Comparison of ENCODE assay signal across 30 cellular contexts in the genomic region with DNA sequence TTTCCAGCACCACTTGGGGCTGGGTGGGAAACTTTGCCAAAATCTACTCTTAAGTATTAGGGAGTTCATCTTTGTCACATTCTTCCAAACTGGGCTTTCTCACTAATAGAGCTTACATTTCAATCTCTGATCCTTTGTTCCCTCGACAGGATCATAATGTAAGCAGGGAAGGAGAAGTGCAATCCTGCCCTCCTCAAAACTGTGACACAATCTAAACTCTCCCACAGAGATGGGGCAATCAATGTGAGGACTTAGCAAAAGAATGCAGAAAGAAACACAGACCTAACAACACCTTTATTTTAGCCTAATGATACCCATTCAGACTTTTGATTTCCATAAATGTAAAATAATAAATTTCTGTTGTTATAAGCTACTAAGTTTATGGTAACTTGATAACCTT. TPM values are rescaled to one million over a fixed set of nuclear protein-coding genes. Genes with fewer than 3 reads are reported as not detected.
DNase-seq lines count a peak whose midpoint lies in the region; ATAC-seq and TF ChIP-seq lines count a peak whose summit lies in the region.
"Had no signal": no experiment of that assay in that cellular context is flagged by ENCODE, and none has a peak within 500 bp of the region (broad histone marks: within the 10 kb centered on the region; RNA-seq: fewer than 3 reads in every experiment).

No MANE protein-coding gene starts in this region.

- H3K27me3 ChIP-seq in neural progenitor cell (no peaks in the 10 kb centered on the region), brain microvascular endothelial cell (replicated peaks) (no peaks in the 10 kb centered on the region), gastrocnemius medialis (no peaks in the 10 kb centered on the region)
- H3K27me3 ChIP-seq: ascending aorta, heart left ventricle, suprapubic skin had no signal

- H3K4me3 Mint-ChIP-seq in neural progenitor cell, result no peak overlapping the region
- no peak overlapping the region for H3K4me3 Mint-ChIP-seq in T-cell
- H3K4me3 Mint-ChIP-seq: activated naive CD4-positive, alpha-beta T cell treated with anti-CD3 and anti-CD28 coated beads, Interleukin-2, amount 50 U/mL, for 24 hours; CD14-positive monocyte; memory B cell; stimulated activated naive B cell treated with anti-CD40 and anti-IgM and Interleukin-4, amounts not matched to agents 10 μg/mL and 1 μg/mL and 100 μg/mL, for 72 hours; WTC11 had no signal

- TF ChIP-seq POLR2A in NB4 (IDR thresholded peaks at IDR 0.05; ENCODE audit: extremely low read depth, insufficient read length) (no peak), gastrocnemius medialis (IDR thresholded peaks at IDR 0.05) (no peak)

- H3K36me3 Mint-ChIP-seq in neural progenitor cell (no peaks in the 10 kb centered on the region), T-cell (no peaks in the 10 kb centered on the region)
- H3K36me3 Mint-ChIP-seq: activated naive CD4-positive, alpha-beta T cell treated with anti-CD3 and anti-CD28 coated beads, Interleukin-2, amount 50 U/mL, for 24 hours; CD14-positive monocyte; memory B cell; stimulated activated naive B cell treated with anti-CD40 and anti-IgM and Interleukin-4, amounts not matched to agents 10 μg/mL and 1 μg/mL and 100 μg/mL, for 72 hours; WTC11 had no signal

- H2AFZ ChIP-seq in neural progenitor cell (replicated peaks), result peak overlapping the region; percentile 51

- TF ChIP-seq CTCF in AG09309 (IDR thresholded peaks at IDR 0.05; ENCODE audit: control insufficient read depth, insufficient read depth, low read depth, low read length, missing control alignments) (no peak), NB4 (IDR thresholded peaks at IDR 0.05; ENCODE audit: low read depth, low read length) (no peak), choroid plexus epithelial cell (conservative IDR thresholded peaks at IDR 0.05; ENCODE audit: low read depth, low read length) (no peak), neural progenitor cell (IDR thresholded peaks at IDR 0.05) (no peak), brain microvascular endothelial cell (IDR thresholded peaks at IDR 0.05; ENCODE audit: low read depth, low read length, missing control alignments) (no peak), gastrocnemius medialis (IDR thresholded peaks at IDR 0.05 in 4 of 5, conservative IDR thresholded peaks at IDR 0.05 in 1 of 5) (no peak)

- H3K4me1 Mint-ChIP-seq in neural progenitor cell (peaks cover 3% of the 10 kb centered on the region), T-cell (no peaks in the 10 kb centered on the region)
- H3K4me1 Mint-ChIP-seq: activated naive CD4-positive, alpha-beta T cell treated with anti-CD3 and anti-CD28 coated beads, Interleukin-2, amount 50 U/mL, for 24 hours; CD14-positive monocyte; memory B cell; stimulated activated naive B cell treated with anti-CD40 and anti-IgM and Interleukin-4, amounts not matched to agents 10 μg/mL and 1 μg/mL and 100 μg/mL, for 72 hours had no signal

- H3K79me2 ChIP-seq in neural progenitor cell (ENCODE audit: low read depth), result no peaks in the 10 kb centered on the region

- in situ Hi-C loops in brain microvascular endothelial cell (cut with HindIII; ENCODE audit: low pct_ligation_motif_present, low sequenced_read_pairs) (no loop called here), gastrocnemius medialis (cut with MboI; ENCODE audit: low sequenced_read_pairs in 4 of 4) (no loop called here)

- H3K36me3 ChIP-seq in neural progenitor cell (no peaks in the 10 kb centered on the region), brain microvascular endothelial cell (replicated peaks) (no peaks in the 10 kb centered on the region), gastrocnemius medialis (no peaks in the 10 kb centered on the region)
- H3K36me3 ChIP-seq: ascending aorta, heart left ventricle, suprapubic skin had no signal

- no peak overlapping the region for H3K9ac ChIP-seq in neural progenitor cell

- no peak overlapping the region for H3K4me2 ChIP-seq in neural progenitor cell

- no peaks in the 10 kb centered on the region for H4K20me1 ChIP-seq in neural progenitor cell (ENCODE audit: low read depth)

- H3K27ac Mint-ChIP-seq in neural progenitor cell (no peak overlapping the region), T-cell (no peak overlapping the region)
- H3K27ac Mint-ChIP-seq: activated naive CD4-positive, alpha-beta T cell treated with anti-CD3 and anti-CD28 coated beads, Interleukin-2, amount 50 U/mL, for 24 hours; CD14-positive monocyte; memory B cell; stimulated activated naive B cell treated with anti-CD40 and anti-IgM and Interleukin-4, amounts not matched to agents 10 μg/mL and 1 μg/mL and 100 μg/mL, for 72 hours; WTC11 had no signal

- H3K27ac ChIP-seq in neural progenitor cell, result no peak overlapping the region
- H3K27ac ChIP-seq in brain microvascular endothelial cell, result no peak overlapping the region
- H3K27ac ChIP-seq in gastrocnemius medialis, result no peak overlapping the region
- H3K27ac ChIP-seq: ascending aorta, heart left ventricle, suprapubic skin had no signal

- intact Hi-C loops in gastrocnemius medialis (cut with DNase I; ENCODE audit: low total_unique reads), result no loop called here

- DNase-seq in AG09309 (ENCODE audit: low read depth) (peak; percentile 17), NB4 (ENCODE audit: low read depth) (peak; percentile 3), choroid plexus epithelial cell (ENCODE audit: low read depth) (peak; percentile 78), neural progenitor cell (ENCODE audit: low spot score) (no peak), T-cell (no peak), brain microvascular endothelial cell (no peak), gastrocnemius medialis (no peak)
- DNase-seq: activated CD4-positive, alpha-beta T cell treated with anti-CD3 and anti-CD28 coated beads, Interleukin-2, amount 50 U/mL, for 4 hours; activated CD8-positive, alpha-beta memory T cell treated with anti-CD3 and anti-CD28 coated beads, Interleukin-2, amount 50 U/mL, for 4 hours; effector memory CD4-positive, alpha-beta T cell; heart left ventricle; left colon; NCI-H1417; NCI-H2081; NCI-H345; NCI-H82; nucleus accumbens; retina; stimulated activated CD4-positive, alpha-beta T cell treated with anti-CD3 and anti-CD28 coated beads, Interleukin-4, amount 100 ng/mL, for 24 hours; stimulated activated naive B cell treated with anti-CD40 and anti-IgM and Interleukin-4, amounts not matched to agents 10 μg/mL and 1 μg/mL and 100 μg/mL, for 72 hours had no signal

- no peaks in the 10 kb centered on the region for H3K9me3 Mint-ChIP-seq in neural progenitor cell
- H3K9me3 Mint-ChIP-seq in T-cell, result no peaks in the 10 kb centered on the region
- H3K9me3 Mint-ChIP-seq: activated naive CD4-positive, alpha-beta T cell treated with anti-CD3 and anti-CD28 coated beads, Interleukin-2, amount 50 U/mL, for 24 hours; CD14-positive monocyte; memory B cell; stimulated activated naive B cell treated with anti-CD40 and anti-IgM and Interleukin-4, amounts not matched to agents 10 μg/mL and 1 μg/mL and 100 μg/mL, for 72 hours; WTC11 had no signal

- no peak for ATAC-seq in GM21619 (IDR thresholded peaks at IDR 0.05; ENCODE audit: unreplicated experiment)
- no peak for ATAC-seq in T-cell (replicated peaks in 1 of 4)
- no peak for ATAC-seq in gastrocnemius medialis
- ATAC-seq: esophagus mucosa; heart left ventricle; HepG2; left colon; Right ventricle myocardium inferior; stimulated activated naive B cell treated with anti-CD40 and anti-IgM and Interleukin-4, amounts not matched to agents 10 μg/mL and 1 μg/mL and 100 μg/mL, for 72 hours; WTC11 had no signal

- POLR2A ChIA-PET in T-cell (lab: Charles Lee), result no interaction called here

- CTCF ChIA-PET in T-cell (lab: Charles Lee), result interaction anchor here in 1 of 2 donors (0.7 kb wide), 1 partner anchor 81 kb away, joined by 3 read pairs; no protein-coding TSS in a partner anchor

- H3K27me3 Mint-ChIP-seq in neural progenitor cell (ENCODE audit: insufficient read depth, low read depth), result no peaks in the 10 kb centered on the region
- H3K27me3 Mint-ChIP-seq in T-cell, result peaks cover 0 to 4% of the 10 kb centered on the region in 2 donors
- H3K27me3 Mint-ChIP-seq: memory B cell had no signal

- no peaks in the 10 kb centered on the region for H3K9me3 ChIP-seq in neural progenitor cell (ENCODE audit: low read depth)
- no peaks in the 10 kb centered on the region for H3K9me3 ChIP-seq in gastrocnemius medialis
- H3K9me3 ChIP-seq: ascending aorta, suprapubic skin had no signal

- H3K4me3 ChIP-seq in AG09309 (ENCODE audit: control insufficient read depth, low read depth, low read length), result no peak overlapping the region
- no peak overlapping the region for H3K4me3 ChIP-seq in NB4 (ENCODE audit: low read depth, low read length)
- H3K4me3 ChIP-seq in choroid plexus epithelial cell (ENCODE audit: low read depth, low read length), result no peak overlapping the region
- no peak overlapping the region for H3K4me3 ChIP-seq in neural progenitor cell
- H3K4me3 ChIP-seq in brain microvascular endothelial cell (ENCODE audit: low read depth, low read length), result no peak overlapping the region
- no peak overlapping the region for H3K4me3 ChIP-seq in gastrocnemius medialis
- H3K4me3 ChIP-seq: ascending aorta, heart left ventricle, suprapubic skin had no signal

- no peaks in the 10 kb centered on the region for H3K4me1 ChIP-seq in neural progenitor cell
- no peaks in the 10 kb centered on the region for H3K4me1 ChIP-seq in gastrocnemius medialis
- H3K4me1 ChIP-seq: ascending aorta, heart left ventricle, suprapubic skin had no signal

- H3F3A ChIP-seq in neural progenitor cell (ENCODE audit: low read depth), result no peaks in the 10 kb centered on the region

RNA-seq across cellular contexts. Expression of a gene that starts 40.8 kb away (rescaled TPM):
- 7.1 and 8.6 TPM in 2 replicates for total RNA-seq in neural progenitor cell (ENCODE audit: low replicate concordance)
- 1 to 10 TPM in 3 of 5 donors, under 1 TPM in 2; 0.72 to 2.4 (median 1.5) TPM for total RNA-seq in T-cell
- total RNA-seq in gastrocnemius medialis, result 1 to 10 TPM; 1.6 to 2.5 (median 2.3) TPM

Comparison
In these comparisons a context has a peak if more than half of its experiments do, and no peak if none do; other contexts are left out.
1. DNase-seq: peak in AG09309 (single experiment), NB4 (single experiment) and choroid plexus epithelial cell (single experiment); none in neural progenitor cell (single experiment), T-cell (0 of 34), brain microvascular endothelial cell (single experiment) and gastrocnemius medialis (0 of 2).